Comparison of ENCODE assay signal across 12 cellular contexts in the genomic region with DNA sequence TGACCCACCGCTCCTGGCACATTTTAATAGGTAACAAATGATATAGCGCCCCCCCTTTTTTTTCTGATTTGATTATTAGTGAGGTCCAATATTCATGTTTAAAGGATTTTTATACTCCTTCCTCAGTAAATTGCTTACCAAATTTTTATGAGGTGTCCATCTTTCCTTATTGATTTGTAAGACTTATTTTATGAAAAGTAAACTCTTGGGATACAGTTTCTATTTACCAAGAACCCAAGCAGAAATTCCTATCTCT. TPM values are rescaled to one million over a fixed set of nuclear protein-coding genes. Genes with fewer than 3 reads are reported as not detected.
DNase-seq lines count a peak whose midpoint lies in the region; ATAC-seq, FAIRE-seq and TF ChIP-seq lines count a peak whose summit lies in the region.
"Had no signal": no experiment of that assay in that cellular context is flagged by ENCODE, and none has a peak within 500 bp of the region (broad histone marks: within the 10 kb centered on the region; RNA-seq: fewer than 3 reads in every experiment).

No MANE protein-coding gene starts in this region.

- no peak for FAIRE-seq in HepG2 (lab: Jason Lieb, UNC)

- H3K4me2 ChIP-seq in HepG2 (ENCODE audit: low read depth, low read length) = no peak overlapping the region

- H3K27me3 ChIP-seq in right lobe of liver (no peaks in the 10 kb centered on the region), HepG2 (ENCODE audit: control insufficient read depth in 1 of 2, insufficient read depth in 2 of 2, low read length in 2 of 2) (no peaks in the 10 kb centered on the region; a peak in 1 of 5 replicates)
- H3K27me3 ChIP-seq: esophagus squamous epithelium, Peyer's patch had no signal

- peak overlapping the region; percentile 97 to 100 (median 99) for H3K27ac ChIP-seq in right lobe of liver
- H3K27ac ChIP-seq in HepG2 (ENCODE audit: extremely low read length, insufficient read depth, low read length) = no peak overlapping the region
- H3K27ac ChIP-seq in RWPE1 = peak overlapping the region; percentile 39; the same call in 1 of the 2 replicates

- no peak overlapping the region for H3K9ac ChIP-seq in HepG2 (ENCODE audit: insufficient read depth, low read depth, low read length)

- CTCF ChIA-PET in HepG2 (lab: Yijun Ruan, JAX; ENCODE audit: low intra/inter-chr PET ratio, low total read pairs) = no interaction called here
- CTCF ChIA-PET in RWPE1 (lab: Yijun Ruan, JAX) = no interaction called here

- no peaks in the 10 kb centered on the region for H3K9me3 Mint-ChIP-seq in dendritic cell treated with granulocyte-macrophage colony-stimulating factor and Interleukin-4, amounts not matched to agents 40 ng/mL and 50 ng/mL, for 4 days
- no peaks in the 10 kb centered on the region for H3K9me3 Mint-ChIP-seq in stimulated activated naive CD8-positive, alpha-beta T cell treated with anti-CD3 and anti-CD28 coated beads, Interleukin-15, amount 100 ng/mL, for 72 hours

- no peaks in the 10 kb centered on the region for H3K9me3 ChIP-seq in right lobe of liver
- H3K9me3 ChIP-seq in HepG2 (ENCODE audit: low read length) = no peaks in the 10 kb centered on the region
- H3K9me3 ChIP-seq: esophagus squamous epithelium, Peyer's patch had no signal

- H3K36me3 ChIP-seq in right lobe of liver (peaks cover 0 to 34% (median 12%) of the 10 kb centered on the region in 4 donors), HepG2 (replicated peaks in 1 of 2; ENCODE audit: control insufficient read depth in 1 of 2, insufficient read depth in 2 of 2, low read length in 2 of 2) (peaks cover 8 to 24% of the 10 kb centered on the region in 2 experiments)

- no TSS peak for BruUV-seq in HepG2 (replicated peaks; lab: Mats Ljungman, UMichigan)

- H4K20me1 ChIP-seq in HepG2 (ENCODE audit: insufficient read depth, low read length) = no peaks in the 10 kb centered on the region

- intact Hi-C loops in right lobe of liver (cut with DNase I) (no loop called here), HepG2 (cut with micrococcal nuclease; ENCODE audit: unreplicated experiment) (no loop called here)
- intact Hi-C loops in dendritic cell treated with granulocyte-macrophage colony-stimulating factor and Interleukin-4, amounts not matched to agents 40 ng/mL and 50 ng/mL, for 4 days (cut with micrococcal nuclease) = loop anchor here (2.0 kb wide), 1 partner anchor 24 kb away; a partner anchor contains a TSS

- TF ChIP-seq EP300 in HepG2 (IDR thresholded peaks at IDR 0.05; ENCODE audit: low read depth in 2 of 2, low read length in 2 of 2) (no peak), HepG2 (CRISPR knock-in tag; IDR thresholded peaks at IDR 0.05; ENCODE audit: borderline replicate concordance) (no peak)

- H3K79me2 ChIP-seq in HepG2 (ENCODE audit: insufficient read depth, low read length) = no peaks in the 10 kb centered on the region

- H3K36me3 Mint-ChIP-seq in dendritic cell treated with granulocyte-macrophage colony-stimulating factor and Interleukin-4, amounts not matched to agents 40 ng/mL and 50 ng/mL, for 4 days (ENCODE audit: low read depth) = peaks cover 61% of the 10 kb centered on the region

- H2AFZ ChIP-seq in HepG2 (ENCODE audit: low read length) = no peak overlapping the region

- H3K27ac Mint-ChIP-seq in dendritic cell treated with granulocyte-macrophage colony-stimulating factor and Interleukin-4, amounts not matched to agents 40 ng/mL and 50 ng/mL, for 4 days = peak overlapping the region; percentile 99
- peak overlapping the region in 1 of 2 donors; percentile 74 for H3K27ac Mint-ChIP-seq in stimulated activated naive CD8-positive, alpha-beta T cell treated with anti-CD3 and anti-CD28 coated beads, Interleukin-15, amount 100 ng/mL, for 72 hours

- H3K4me1 ChIP-seq in right lobe of liver (peaks cover 0 to 6% (median 0%) of the 10 kb centered on the region in 4 donors), HepG2 (ENCODE audit: insufficient read depth, low read length) (peaks cover 22% of the 10 kb centered on the region; the same call in 1 of the 2 replicates)

- TF ChIP-seq POLR2A in right lobe of liver (IDR thresholded peaks at IDR 0.05) (no peak), HepG2 (IDR thresholded peaks at IDR 0.05; ENCODE audit: insufficient read depth in 1 of 2, low read depth in 2 of 2, low read length in 2 of 2) (no peak)

- POLR2A ChIA-PET in HepG2 (lab: Yijun Ruan, JAX) = interaction anchor here (0.9 to 1.8 kb wide), 3 partner anchors 8 to 25 kb away, joined by 4 to 8 read pairs (median 5); a partner anchor contains a TSS
- POLR2A ChIA-PET in RWPE1 (lab: Yijun Ruan, JAX; ENCODE audit: low non-redundant PET) = no interaction called here

- no peak overlapping the region for H3K4me3 Mint-ChIP-seq in dendritic cell treated with granulocyte-macrophage colony-stimulating factor and Interleukin-4, amounts not matched to agents 40 ng/mL and 50 ng/mL, for 4 days
- peak overlapping the region; percentile 73 to 75 for H3K4me3 Mint-ChIP-seq in stimulated activated naive CD8-positive, alpha-beta T cell treated with anti-CD3 and anti-CD28 coated beads, Interleukin-15, amount 100 ng/mL, for 72 hours

- H3K4me3 ChIP-seq in right lobe of liver (no peak overlapping the region), HepG2 (replicated peaks in 1 of 3; ENCODE audit: insufficient read depth in 1 of 3, low read depth in 2 of 3, low read length in 3 of 3) (no peak overlapping the region)

- no peaks in the 10 kb centered on the region for H3K27me3 Mint-ChIP-seq in dendritic cell treated with granulocyte-macrophage colony-stimulating factor and Interleukin-4, amounts not matched to agents 40 ng/mL and 50 ng/mL, for 4 days
- no peaks in the 10 kb centered on the region for H3K27me3 Mint-ChIP-seq in stimulated activated naive CD8-positive, alpha-beta T cell treated with anti-CD3 and anti-CD28 coated beads, Interleukin-15, amount 100 ng/mL, for 72 hours

- in situ Hi-C loops in HepG2 (cut with HindIII; ENCODE audit: extremely low pct_ligation_motif_present, low pct_unique_long_range_greater_than_20kb) = no loop called here

- DNase-seq in right lobe of liver (no peak), HepG2 (ENCODE audit: low spot score) (no peak), RWPE1 (ENCODE audit: low spot score) (no peak), mucosa of gallbladder (ENCODE audit: low spot score) (no peak), SIG-M5 (lab: John Stamatoyannopoulos, UW) (no peak), UCSD-AML1 (lab: John Stamatoyannopoulos, UW; ENCODE audit: unreplicated experiment) (no peak)
- DNase-seq in stimulated activated naive CD8-positive, alpha-beta T cell treated with anti-CD3 and anti-CD28 coated beads, Interleukin-15, amount 100 ng/mL, for 72 hours = no peak
- DNase-seq: caudate nucleus, esophagus squamous epithelium, mammary epithelial cell had no signal

- 89% methylated on average over 2 of the region's 2 CpGs for WGBS in right lobe of liver (ENCODE audit: insufficient coverage, low coverage, low lambda C conversion rate, missing lambda C conversion rate)
- 97% methylated on average over 2 of the region's 2 CpGs for WGBS in HepG2 (ENCODE audit: low lambda C conversion rate)

- H3K4me1 Mint-ChIP-seq in dendritic cell treated with granulocyte-macrophage colony-stimulating factor and Interleukin-4, amounts not matched to agents 40 ng/mL and 50 ng/mL, for 4 days (ENCODE audit: low read depth) = peaks cover 55% of the 10 kb centered on the region
- H3K4me1 Mint-ChIP-seq in stimulated activated naive CD8-positive, alpha-beta T cell treated with anti-CD3 and anti-CD28 coated beads, Interleukin-15, amount 100 ng/mL, for 72 hours = peaks cover 8% of the 10 kb centered on the region

- ATAC-seq in right lobe of liver = no peak
- ATAC-seq in HepG2 = no peak
- no peak for ATAC-seq in stimulated activated naive CD8-positive, alpha-beta T cell treated with anti-CD3 and anti-CD28 coated beads, Interleukin-15, amount 100 ng/mL, for 72 hours

- TF ChIP-seq CTCF in right lobe of liver (IDR thresholded peaks at IDR 0.05) (no peak), HepG2 (CRISPR knock-in tag; IDR thresholded peaks at IDR 0.05) (no peak), RWPE1 (conservative IDR thresholded peaks at IDR 0.05; ENCODE audit: low read depth) (no peak)

- TF ChIP-seq RAD21 in HepG2 (CRISPR knock-in tag; IDR thresholded peaks at IDR 0.05) = no peak

TF ChIP-seq in HepG2, 621 proteins besides CTCF, POLR2A, EP300 and RAD21:
- TF ChIP-seq SNAI1 (CRISPR knock-in tag; IDR thresholded peaks at IDR 0.05; ENCODE audit: borderline replicate concordance) = no peak
- no peak for TF ChIP-seq RBFOX2 (IDR thresholded peaks at IDR 0.05; ENCODE audit: low read depth, low read length)
- TF ChIP-seq ZKSCAN8 (CRISPR knock-in tag; IDR thresholded peaks at IDR 0.05; ENCODE audit: borderline replicate concordance) = no peak
- no peak for TF ChIP-seq RARA (CRISPR knock-in tag; IDR thresholded peaks at IDR 0.05)
- no peak for TF ChIP-seq ZNF143 (CRISPR knock-in tag; IDR thresholded peaks at IDR 0.05)
- TF ChIP-seq SMAD3 (CRISPR knock-in tag; IDR thresholded peaks at IDR 0.05) = no peak

RNA-seq across cellular contexts. Expression of a gene that starts 25.1 kb away (rescaled TPM):
- total RNA-seq in right lobe of liver = 10 to 100 TPM; 31.5 to 54.8 (median 36.7) TPM
- 79.0 and 88.6 TPM in 2 replicates for total RNA-seq in HepG2 (2016; rRNA removed; fragmentation: Illumina TruSeq; extraction: Trizol)
- 14.2 and 14.7 TPM in 2 replicates for total RNA-seq in HepG2 (2016; cell fraction: cytosol; rRNA removed; fragmentation: Illumina TruSeq; extraction: Trizol; ENCODE audit: low read depth)
- 82.1 and 84.2 TPM in 2 replicates for total RNA-seq in HepG2 (2016; cell fraction: insoluble cytoplasmic fraction; rRNA removed; fragmentation: Illumina TruSeq; extraction: Trizol)
- total RNA-seq in HepG2 (2016; cell fraction: membrane; rRNA removed; fragmentation: Illumina TruSeq; extraction: Trizol) = 35.6 and 36.2 TPM in 2 replicates
- total RNA-seq in HepG2 (2016; cell fraction: nucleus; rRNA removed; fragmentation: Illumina TruSeq; extraction: Trizol) = 86.3 and 102 TPM in 2 replicates
- 108 and 112 TPM in 2 replicates for polyA plus RNA-seq in HepG2 (2011; rRNA removed)
- polyA plus RNA-seq in HepG2 (2011; cell fraction: cytosol; rRNA removed) = 79.8 and 88.4 TPM in 2 replicates
- polyA plus RNA-seq in HepG2 (2011; cell fraction: nucleus; rRNA removed) = 158 and 172 TPM in 2 replicates
- 57.6 and 68.7 TPM in 2 replicates for polyA plus RNA-seq in HepG2 (2012)
- 6.2 and 6.6 TPM in 2 replicates for polyA plus RNA-seq in HepG2 (2016; cell fraction: cytosol; fragmentation: Illumina TruSeq; extraction: Trizol; ENCODE audit: low read depth)
- 74.5 and 78.1 TPM in 2 replicates for polyA plus RNA-seq in HepG2 (2016; cell fraction: insoluble cytoplasmic fraction; fragmentation: Illumina TruSeq; extraction: Trizol; ENCODE audit: low read depth)
- polyA plus RNA-seq in HepG2 (2016; cell fraction: membrane; fragmentation: Illumina TruSeq; extraction: Trizol; ENCODE audit: low read depth) = 14.8 and 17.7 TPM in 2 replicates
- polyA plus RNA-seq in HepG2 (2016; cell fraction: nucleus; fragmentation: Illumina TruSeq; extraction: Trizol; ENCODE audit: insufficient read depth, low read depth) = 88.3 and 97.6 TPM in 2 replicates
- 155 and 156 TPM in 2 replicates for polyA minus RNA-seq in HepG2 (2011; rRNA and poly(A)+ RNA removed; ENCODE audit: low replicate concordance)
- 47.8 and 51.6 TPM in 2 replicates for polyA minus RNA-seq in HepG2 (2011; cell fraction: cytosol; rRNA and poly(A)+ RNA removed)
- 183 and 209 TPM in 2 replicates for polyA minus RNA-seq in HepG2 (2011; cell fraction: nucleus; rRNA and poly(A)+ RNA removed)
- total RNA-seq in mucosa of gallbladder = 42.4 TPM
